ENCODE assay signal across 2 cellular contexts in genomic region chr17:21191698-21192097, GRCh38.
TF ChIP-seq lines count a peak whose summit lies in the region.

No MANE protein-coding gene starts in this region.

TF ChIP-seq in IMR-90, 13 proteins besides CTCF, POLR2A, EP300 and RAD21:
- TF ChIP-seq BHLHE40 (IDR thresholded peaks at IDR 0.05; ENCODE audit: low read depth, low read length) (no peak), ELK1 (IDR thresholded peaks at IDR 0.05; ENCODE audit: borderline replicate concordance, low read depth, low read length) (no peak), MAZ (IDR thresholded peaks at IDR 0.05; ENCODE audit: borderline replicate concordance, low read depth, low read length) (no peak), RCOR1 (IDR thresholded peaks at IDR 0.05; ENCODE audit: insufficient replicate concordance, low read length) (no peak), SMC3 (IDR thresholded peaks at IDR 0.05; ENCODE audit: low read depth, low read length) (no peak), CHD1 (IDR thresholded peaks at IDR 0.05; ENCODE audit: low read depth, low read length) (no peak), MAFK (IDR thresholded peaks at IDR 0.05; ENCODE audit: low read depth, low read length) (no peak), MXI1 (IDR thresholded peaks at IDR 0.05; ENCODE audit: borderline replicate concordance, low read depth, low read length) (no peak)

TF ChIP-seq in SK-N-SH treated with all-trans-retinoic acid at 6 μM for 48 hours, 23 proteins besides CTCF, POLR2A, EP300 and RAD21:
- TF ChIP-seq TCF4 (CRISPR knock-in tag; IDR thresholded peaks at IDR 0.05; ENCODE audit: borderline replicate concordance) (no peak), ZNF70 (CRISPR knock-in tag; IDR thresholded peaks at IDR 0.05) (peak; percentile 87), ESRRG (CRISPR knock-in tag; IDR thresholded peaks at IDR 0.05) (no peak), CSRNP3 (CRISPR knock-in tag; IDR thresholded peaks at IDR 0.05) (no peak), ZFP30 (CRISPR knock-in tag; IDR thresholded peaks at IDR 0.05) (no peak), BACH2 (CRISPR knock-in tag; IDR thresholded peaks at IDR 0.05; ENCODE audit: borderline replicate concordance) (no peak)
